18 cellular contexts compared by ENCODE assay signal in genomic region chr2:3490191-3491158, GRCh38. TPM values are rescaled to one million over a fixed set of nuclear protein-coding genes. Genes with fewer than 3 reads are reported as not detected.
DNase-seq lines count a peak whose midpoint lies in the region; ATAC-seq and TF ChIP-seq lines count a peak whose summit lies in the region.
"Had no signal": no experiment of that assay in that cellular context is flagged by ENCODE, and none has a peak within 500 bp of the region (broad histone marks: within the 10 kb centered on the region; RNA-seq: fewer than 3 reads in every experiment).

No MANE protein-coding gene starts in this region.

- H3K27ac Mint-ChIP-seq in activated naive CD4-positive, alpha-beta T cell treated with anti-CD3 and anti-CD28 coated beads, Interleukin-2, amount 10 ng/mL, durations not matched to agents 7 days and 5 days = peak overlapping the region; percentile 7
- H3K27ac Mint-ChIP-seq: CD4-positive, alpha-beta T cell; T-helper 17 cell had no signal

- TF ChIP-seq POLR2A in stomach (IDR thresholded peaks at IDR 0.05) = no peak

- WGBS in stomach, 5 donors = 61 to 87% (median 79%) methylated on average over 12 to 27 of the region's 27 CpGs

- TF ChIP-seq EP300 in stomach (IDR thresholded peaks at IDR 0.05) = no peak

- peaks cover 5% of the 10 kb centered on the region for H3K36me3 Mint-ChIP-seq in activated naive CD4-positive, alpha-beta T cell treated with anti-CD3 and anti-CD28 coated beads, Interleukin-2, amount 10 ng/mL, durations not matched to agents 7 days and 5 days

- H3K4me1 Mint-ChIP-seq in activated naive CD4-positive, alpha-beta T cell treated with anti-CD3 and anti-CD28 coated beads, Interleukin-2, amount 10 ng/mL, durations not matched to agents 7 days and 5 days = no peaks in the 10 kb centered on the region
- H3K4me1 Mint-ChIP-seq: T-helper 17 cell had no signal

- CTCF ChIA-PET in activated naive CD4-positive, alpha-beta T cell treated with anti-CD3 and anti-CD28 coated beads, Interleukin-2, amount 10 ng/mL, durations not matched to agents 7 days and 5 days (lab: Charles Lee) = no interaction called here

- no peaks in the 10 kb centered on the region for H3K9me3 Mint-ChIP-seq in activated naive CD4-positive, alpha-beta T cell treated with anti-CD3 and anti-CD28 coated beads, Interleukin-2, amount 10 ng/mL, durations not matched to agents 7 days and 5 days
- H3K9me3 Mint-ChIP-seq: CD4-positive, alpha-beta T cell had no signal

- H3K4me3 ChIP-seq in stomach = no peak overlapping the region
- H3K4me3 ChIP-seq: A549, smooth muscle cell, upper lobe of left lung had no signal

- H3K27ac ChIP-seq in stomach (no peak overlapping the region), foreskin keratinocyte (no peak overlapping the region)
- H3K27ac ChIP-seq: A549, upper lobe of left lung had no signal

- no peak for DNase-seq in activated naive CD4-positive, alpha-beta T cell treated with anti-CD3 and anti-CD28 coated beads, Interleukin-2, amount 10 ng/mL, durations not matched to agents 7 days and 5 days
- DNase-seq in activated naive CD4-positive, alpha-beta T cell treated with anti-CD3 and anti-CD28 coated beads, Interleukin-2, amount 50 U/mL, for 16 hours = no peak
- DNase-seq in NCI-H69 (lab: John Stamatoyannopoulos, UW) (peak; percentile 1), islet precursor cell (peak; percentile 47), stomach (peak; percentile 24), foreskin keratinocyte (no peak)
- DNase-seq: activated CD4-positive, CD25-positive, alpha-beta regulatory T cell; activated gamma-delta T cell; CD4-positive, alpha-beta T cell; kidney glomerular epithelial cell; NCI-H1436 treated with DMSO at 0.1 percent for 48 hours; NCI-H345; T-helper 17 cell had no signal

- ATAC-seq in HG03457 (IDR thresholded peaks at IDR 0.05; ENCODE audit: unreplicated experiment) = no peak
- ATAC-seq in HG03520 (IDR thresholded peaks at IDR 0.05; ENCODE audit: unreplicated experiment) = no peak
- no peak for ATAC-seq in foreskin keratinocyte
- ATAC-seq: T-helper 17 cell had no signal

- H3K27me3 Mint-ChIP-seq in activated naive CD4-positive, alpha-beta T cell treated with anti-CD3 and anti-CD28 coated beads, Interleukin-2, amount 10 ng/mL, durations not matched to agents 7 days and 5 days = no peaks in the 10 kb centered on the region
- H3K27me3 Mint-ChIP-seq: CD4-positive, alpha-beta T cell; T-helper 17 cell had no signal

- peaks cover 4 to 17% (median 15%) of the 10 kb centered on the region in 4 donors for H3K36me3 ChIP-seq in stomach

- no peaks in the 10 kb centered on the region for H3K27me3 ChIP-seq in stomach
- no peaks in the 10 kb centered on the region for H3K27me3 ChIP-seq in foreskin keratinocyte
- H3K27me3 ChIP-seq: upper lobe of left lung had no signal

- no peak overlapping the region for H3K4me3 Mint-ChIP-seq in activated naive CD4-positive, alpha-beta T cell treated with anti-CD3 and anti-CD28 coated beads, Interleukin-2, amount 10 ng/mL, durations not matched to agents 7 days and 5 days
- H3K4me3 Mint-ChIP-seq: CD4-positive, alpha-beta T cell; T-helper 17 cell had no signal

- peaks cover 3 to 25% (median 13%) of the 10 kb centered on the region in 4 donors for H3K4me1 ChIP-seq in stomach
- no peaks in the 10 kb centered on the region for H3K4me1 ChIP-seq in foreskin keratinocyte
- H3K4me1 ChIP-seq: A549 had no signal

- TF ChIP-seq CTCF in stomach (IDR thresholded peaks at IDR 0.05) (no peak), foreskin keratinocyte (conservative IDR thresholded peaks at IDR 0.05) (no peak)

- H3K9me3 ChIP-seq in stomach = no peaks in the 10 kb centered on the region
- H3K9me3 ChIP-seq: A549, upper lobe of left lung had no signal

- intact Hi-C loops in stomach (cut with DNase I; ENCODE audit: low total_unique reads) = no loop called here

RNA-seq across cellular contexts. Expression of gene ADI1, which starts 28.9 kb away (rescaled TPM):
- total RNA-seq in stomach (10 to 100 TPM; 25.1 to 67.7 (median 56.2) TPM), foreskin keratinocyte (37.0 and 39.6 TPM in 2 replicates)
- polyA plus RNA-seq in stomach (100 to 1,000 TPM in 2 of 3 donors, 10 to 100 TPM in 1; 78.3 to 124 (median 110) TPM), foreskin keratinocyte (46.7 and 46.9 TPM in 2 replicates)

Comparison
In these comparisons a context has a peak if more than half of its experiments do, and no peak if none do; other contexts are left out.
1. DNase-seq: peak in NCI-H69 (single experiment), islet precursor cell (single experiment) and stomach (single experiment); none in activated naive CD4-positive, alpha-beta T cell treated with anti-CD3 and anti-CD28 coated beads, Interleukin-2, amount 10 ng/mL, durations not matched to agents 7 days and 5 days (single experiment), activated naive CD4-positive, alpha-beta T cell treated with anti-CD3 and anti-CD28 coated beads, Interleukin-2, amount 50 U/mL, for 16 hours (single experiment) and foreskin keratinocyte (0 of 2).